Comparison of ENCODE assay signal across 10 cellular contexts in genomic region chr1:202046227-202046626, GRCh38. TPM values are rescaled to one million over a fixed set of nuclear protein-coding genes. Genes with fewer than 3 reads are reported as not detected.
DNase-seq lines count a peak whose midpoint lies in the region; ATAC-seq, FAIRE-seq and TF ChIP-seq lines count a peak whose summit lies in the region.
"Had no signal": no experiment of that assay in that cellular context is flagged by ENCODE, and none has a peak within 500 bp of the region (broad histone marks: within the 10 kb centered on the region; RNA-seq: fewer than 3 reads in every experiment).

No MANE protein-coding gene starts in this region.

- H3K9me2 ChIP-seq in PC-3 (replicated peaks; ENCODE audit: low read length) = no peaks in the 10 kb centered on the region

- no peaks in the 10 kb centered on the region for H3K27me3 ChIP-seq in PC-3 (ENCODE audit: low read length)
- H3K27me3 ChIP-seq: heart left ventricle had no signal

- no peaks in the 10 kb centered on the region for H4K20me1 ChIP-seq in PC-3 (ENCODE audit: low read length)

- peak overlapping the region; percentile 99 for H3K27ac ChIP-seq in PC-3 (ENCODE audit: low read length)
- H3K27ac ChIP-seq: heart left ventricle had no signal

- no peaks in the 10 kb centered on the region for H3K9me3 ChIP-seq in PC-3 (ENCODE audit: low read length)
- H3K9me3 ChIP-seq: heart left ventricle had no signal

- TF ChIP-seq CTCF in PC-3 (conservative IDR thresholded peaks at IDR 0.05; ENCODE audit: low read depth, low read length) = no peak
- no peak for TF ChIP-seq CTCF in D721Med (IDR thresholded peaks at IDR 0.05; ENCODE audit: insufficient read depth, missing control alignments)

- ATAC-seq in PC-3 (peak; percentile 58), left colon (peak; percentile 73), HG02763 (IDR thresholded peaks at IDR 0.05; ENCODE audit: unreplicated experiment) (no peak)
- ATAC-seq: activated naive CD8-positive, alpha-beta T cell treated with anti-CD3 and anti-CD28 coated beads, Interleukin-2, amount 50 U/mL, for 24 hours had no signal

- DNase-seq in NCI-H187 (lab: John Stamatoyannopoulos, UW) (peak; percentile 43 to 77), PC-3 (peak; percentile 84), left colon (peak; percentile 90 to 96), ureter (ENCODE audit: low spot score) (peak; percentile 91), D721Med (ENCODE audit: insufficient read length, low spot score) (no peak), Ammon's horn (ENCODE audit: low spot score) (no peak)
- DNase-seq: activated naive CD8-positive, alpha-beta T cell treated with anti-CD3 and anti-CD28 coated beads, Interleukin-2, amount 50 U/mL, for 24 hours; heart left ventricle had no signal

- FAIRE-seq in D721Med (lab: Jason Lieb, UNC) = no peak
- FAIRE-seq: GM18507 had no signal

- CTCF ChIA-PET in PC-3 (lab: Charles Lee) = interaction anchor here (0.6 to 1.8 kb wide), 2 partner anchors 11 to 349 kb away, joined by 5 to 6 read pairs; no protein-coding TSS in a partner anchor

- intact Hi-C loops in PC-3 (cut with micrococcal nuclease) (no loop called here), left colon (cut with DNase I, micrococcal nuclease) (no loop called here)

- H3K4me3 ChIP-seq in PC-3 (ENCODE audit: low read length) = peak overlapping the region; percentile 21; the same call in 1 of the 2 replicates
- H3K4me3 ChIP-seq: heart left ventricle had no signal

- peak overlapping the region; percentile 80 for H3K4me2 ChIP-seq in PC-3 (ENCODE audit: low read length)

- no TSS peak for BruUV-seq in PC-3 (replicated peaks; lab: Mats Ljungman, UMichigan)

- POLR2A ChIA-PET in PC-3 (lab: Charles Lee; ENCODE audit: unreplicated experiment) = interaction anchor here (0.8 kb wide), 1 partner anchor 12 kb away, joined by 3 read pairs; no protein-coding TSS in a partner anchor

- peak overlapping the region; percentile 81 for H3K9ac ChIP-seq in PC-3 (ENCODE audit: low read length)

- H3K79me2 ChIP-seq in PC-3 (ENCODE audit: low read length) = no peaks in the 10 kb centered on the region

- no peaks in the 10 kb centered on the region for H3K36me3 ChIP-seq in PC-3 (ENCODE audit: low read depth, low read length)
- H3K36me3 ChIP-seq: heart left ventricle had no signal

- H2AFZ ChIP-seq in PC-3 (ENCODE audit: low read length) = no peak overlapping the region

- H3F3A ChIP-seq in PC-3 (ENCODE audit: low read length, unreplicated experiment) = no peaks in the 10 kb centered on the region

- H3K4me1 ChIP-seq in PC-3 (ENCODE audit: insufficient read depth, low read length) = peaks cover 34% of the 10 kb centered on the region

RNA-seq across cellular contexts. Expression of gene ELF3, which starts 35.8 kb away (rescaled TPM):
- total RNA-seq in PC-3 (2014; rRNA removed) (399 and 460 TPM in 2 replicates), left colon (1,000 to 10,000 TPM; 1,089 to 1,608 TPM), ureter (1,345 TPM)

Comparison
In these comparisons a context has a peak if more than half of its experiments do, and no peak if none do; other contexts are left out.
1. DNase-seq: peak in NCI-H187 (2 of 2), PC-3 (single experiment), left colon (2 of 2) and ureter (single experiment); none in D721Med (single experiment) and Ammon's horn (single experiment).